ENCODE assay signal across 1 cellular context in the genomic region with DNA sequence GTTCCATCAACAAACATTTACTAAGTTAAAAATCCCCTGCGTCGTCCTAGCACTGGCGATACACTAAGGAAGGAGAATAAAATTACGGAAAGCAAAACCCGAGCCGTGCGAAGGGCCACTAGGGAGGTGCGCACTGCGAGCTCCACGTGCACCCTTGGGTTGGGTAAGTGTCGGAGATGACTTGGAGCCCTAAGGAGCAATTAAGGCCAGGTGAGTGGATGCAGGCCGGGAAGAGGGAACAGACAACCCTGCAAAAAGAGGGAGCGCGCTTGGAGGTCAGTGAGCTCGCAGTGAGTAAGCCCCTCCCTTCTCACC.
TF ChIP-seq lines count a peak whose summit lies in the region.

No MANE protein-coding gene starts in this region.

TF ChIP-seq in HepG2, 621 proteins besides CTCF, POLR2A, EP300 and RAD21 (continues in another document):
- TF ChIP-seq SIN3A (IDR thresholded peaks at IDR 0.05; ENCODE audit: borderline replicate concordance, low read depth, low read length) (peak; percentile 55; the same call in 1 of the 2 replicates), SP2 (CRISPR knock-in tag; IDR thresholded peaks at IDR 0.05) (no peak), ZNF709 (CRISPR knock-in tag; IDR thresholded peaks at IDR 0.05) (peak; percentile 61; the same call in 1 of the 2 replicates), HOXA3 (CRISPR knock-in tag; IDR thresholded peaks at IDR 0.05) (0 out of 2 replicates have a peak, but pooled peaks have one; percentile 5), NR2F2 (IDR thresholded peaks at IDR 0.05; ENCODE audit: borderline replicate concordance, low read depth) (peak; percentile 10; the same call in 1 of the 2 replicates), ZMYM2 (CRISPR knock-in tag; IDR thresholded peaks at IDR 0.05) (no peak), YEATS2 (CRISPR knock-in tag; IDR thresholded peaks at IDR 0.05; ENCODE audit: borderline replicate concordance) (0 out of 2 replicates have a peak, but pooled peaks have one; percentile 10), NFIB (CRISPR knock-in tag; IDR thresholded peaks at IDR 0.05; ENCODE audit: borderline replicate concordance) (0 out of 2 replicates have a peak, but pooled peaks have one; percentile 53), MIER2 (CRISPR knock-in tag; IDR thresholded peaks at IDR 0.05) (no peak), CHCHD3 (CRISPR knock-in tag; IDR thresholded peaks at IDR 0.05) (no peak), ZNF224 (CRISPR knock-in tag; IDR thresholded peaks at IDR 0.05) (0 out of 2 replicates have a peak, but pooled peaks have one; percentile 21), SNAI1 (CRISPR knock-in tag; IDR thresholded peaks at IDR 0.05; ENCODE audit: borderline replicate concordance) (no peak), RFX1 (IDR thresholded peaks at IDR 0.05) (no peak), ZNF317 (CRISPR knock-in tag; IDR thresholded peaks at IDR 0.05) (no peak), ZMAT3 (CRISPR knock-in tag; conservative IDR thresholded peaks at IDR 0.05) (0 out of 2 replicates have a peak, but pooled peaks have one; percentile 17), RFXAP (CRISPR knock-in tag; IDR thresholded peaks at IDR 0.05; ENCODE audit: borderline replicate concordance) (0 out of 2 replicates have a peak, but pooled peaks have one; percentile 59), HOXA5 (CRISPR knock-in tag; IDR thresholded peaks at IDR 0.05) (0 out of 2 replicates have a peak, but pooled peaks have one; percentile 39), ZNF790 (CRISPR knock-in tag; IDR thresholded peaks at IDR 0.05; ENCODE audit: borderline replicate concordance) (no peak), ZNF121 (CRISPR knock-in tag; IDR thresholded peaks at IDR 0.05) (no peak), ARNTL (CRISPR knock-in tag; IDR thresholded peaks at IDR 0.05) (no peak), EED (CRISPR knock-in tag; IDR thresholded peaks at IDR 0.05) (no peak), SRY (CRISPR knock-in tag; IDR thresholded peaks at IDR 0.05) (no peak; the same call in 1 of the 2 replicates), ZNF891 (CRISPR knock-in tag; IDR thresholded peaks at IDR 0.05) (peak; percentile 33; the same call in 1 of the 2 replicates), IKZF4 (CRISPR knock-in tag; IDR thresholded peaks at IDR 0.05; ENCODE audit: borderline replicate concordance, low read depth, not compliant biosample characterization) (peak; percentile 6), CCDC6 (CRISPR knock-in tag; IDR thresholded peaks at IDR 0.05) (no peak), ZNF232 (CRISPR knock-in tag; IDR thresholded peaks at IDR 0.05; ENCODE audit: borderline replicate concordance) (0 out of 2 replicates have a peak, but pooled peaks have one; percentile 76), BRD4 (CRISPR knock-in tag; IDR thresholded peaks at IDR 0.05) (no peak)
- TF ChIP-seq, protein P1, sequence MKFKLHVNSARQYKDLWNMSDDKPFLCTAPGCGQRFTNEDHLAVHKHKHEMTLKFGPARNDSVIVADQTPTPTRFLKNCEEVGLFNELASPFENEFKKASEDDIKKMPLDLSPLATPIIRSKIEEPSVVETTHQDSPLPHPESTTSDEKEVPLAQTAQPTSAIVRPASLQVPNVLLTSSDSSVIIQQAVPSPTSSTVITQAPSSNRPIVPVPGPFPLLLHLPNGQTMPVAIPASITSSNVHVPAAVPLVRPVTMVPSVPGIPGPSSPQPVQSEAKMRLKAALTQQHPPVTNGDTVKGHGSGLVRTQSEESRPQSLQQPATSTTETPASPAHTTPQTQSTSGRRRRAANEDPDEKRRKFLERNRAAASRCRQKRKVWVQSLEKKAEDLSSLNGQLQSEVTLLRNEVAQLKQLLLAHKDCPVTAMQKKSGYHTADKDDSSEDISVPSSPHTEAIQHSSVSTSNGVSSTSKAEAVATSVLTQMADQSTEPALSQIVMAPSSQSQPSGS (CRISPR knock-in tag; IDR thresholded peaks at IDR 0.05) = no peak
- TF ChIP-seq, protein P2, sequence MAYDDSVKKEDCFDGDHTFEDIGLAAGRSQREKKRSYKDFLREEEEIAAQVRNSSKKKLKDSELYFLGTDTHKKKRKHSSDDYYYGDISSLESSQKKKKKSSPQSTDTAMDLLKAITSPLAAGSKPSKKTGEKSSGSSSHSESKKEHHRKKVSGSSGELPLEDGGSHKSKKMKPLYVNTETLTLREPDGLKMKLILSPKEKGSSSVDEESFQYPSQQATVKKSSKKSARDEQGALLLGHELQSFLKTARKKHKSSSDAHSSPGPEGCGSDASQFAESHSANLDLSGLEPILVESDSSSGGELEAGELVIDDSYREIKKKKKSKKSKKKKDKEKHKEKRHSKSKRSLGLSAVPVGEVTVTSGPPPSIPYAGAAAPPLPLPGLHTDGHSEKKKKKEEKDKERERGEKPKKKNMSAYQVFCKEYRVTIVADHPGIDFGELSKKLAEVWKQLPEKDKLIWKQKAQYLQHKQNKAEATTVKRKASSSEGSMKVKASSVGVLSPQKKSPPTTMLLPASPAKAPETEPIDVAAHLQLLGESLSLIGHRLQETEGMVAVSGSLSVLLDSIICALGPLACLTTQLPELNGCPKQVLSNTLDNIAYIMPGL (CRISPR knock-in tag; IDR thresholded peaks at IDR 0.05; ENCODE audit: borderline replicate concordance in 1 of 2, low read depth in 1 of 2) = peak in 1 of 2 experiments; percentile 6; a peak in 1 of 4 replicates
- TF ChIP-seq, protein P3, sequence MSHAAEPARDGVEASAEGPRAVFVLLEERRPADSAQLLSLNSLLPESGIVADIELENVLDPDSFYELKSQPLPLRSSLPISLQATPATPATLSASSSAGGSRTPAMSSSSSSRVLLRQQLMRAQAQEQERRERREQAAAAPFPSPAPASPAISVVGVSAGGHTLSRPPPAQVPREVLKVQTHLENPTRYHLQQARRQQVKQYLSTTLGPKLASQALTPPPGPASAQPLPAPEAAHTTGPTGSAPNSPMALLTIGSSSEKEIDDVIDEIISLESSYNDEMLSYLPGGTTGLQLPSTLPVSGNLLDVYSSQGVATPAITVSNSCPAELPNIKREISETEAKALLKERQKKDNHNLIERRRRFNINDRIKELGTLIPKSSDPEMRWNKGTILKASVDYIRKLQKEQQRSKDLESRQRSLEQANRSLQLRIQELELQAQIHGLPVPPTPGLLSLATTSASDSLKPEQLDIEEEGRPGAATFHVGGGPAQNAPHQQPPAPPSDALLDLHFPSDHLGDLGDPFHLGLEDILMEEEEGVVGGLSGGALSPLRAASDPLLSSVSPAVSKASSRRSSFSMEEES (CRISPR knock-in tag; IDR thresholded peaks at IDR 0.05) = no peak
- TF ChIP-seq, protein P4, sequence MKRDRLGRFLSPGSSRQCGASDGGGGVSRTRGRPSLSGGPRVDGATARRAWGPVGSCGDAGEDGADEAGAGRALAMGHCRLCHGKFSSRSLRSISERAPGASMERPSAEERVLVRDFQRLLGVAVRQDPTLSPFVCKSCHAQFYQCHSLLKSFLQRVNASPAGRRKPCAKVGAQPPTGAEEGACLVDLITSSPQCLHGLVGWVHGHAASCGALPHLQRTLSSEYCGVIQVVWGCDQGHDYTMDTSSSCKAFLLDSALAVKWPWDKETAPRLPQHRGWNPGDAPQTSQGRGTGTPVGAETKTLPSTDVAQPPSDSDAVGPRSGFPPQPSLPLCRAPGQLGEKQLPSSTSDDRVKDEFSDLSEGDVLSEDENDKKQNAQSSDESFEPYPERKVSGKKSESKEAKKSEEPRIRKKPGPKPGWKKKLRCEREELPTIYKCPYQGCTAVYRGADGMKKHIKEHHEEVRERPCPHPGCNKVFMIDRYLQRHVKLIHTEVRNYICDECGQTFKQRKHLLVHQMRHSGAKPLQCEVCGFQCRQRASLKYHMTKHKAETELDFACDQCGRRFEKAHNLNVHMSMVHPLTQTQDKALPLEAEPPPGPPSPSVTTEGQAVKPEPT (CRISPR knock-in tag; IDR thresholded peaks at IDR 0.05; ENCODE audit: low read depth) = no peak
- TF ChIP-seq, protein P5, sequence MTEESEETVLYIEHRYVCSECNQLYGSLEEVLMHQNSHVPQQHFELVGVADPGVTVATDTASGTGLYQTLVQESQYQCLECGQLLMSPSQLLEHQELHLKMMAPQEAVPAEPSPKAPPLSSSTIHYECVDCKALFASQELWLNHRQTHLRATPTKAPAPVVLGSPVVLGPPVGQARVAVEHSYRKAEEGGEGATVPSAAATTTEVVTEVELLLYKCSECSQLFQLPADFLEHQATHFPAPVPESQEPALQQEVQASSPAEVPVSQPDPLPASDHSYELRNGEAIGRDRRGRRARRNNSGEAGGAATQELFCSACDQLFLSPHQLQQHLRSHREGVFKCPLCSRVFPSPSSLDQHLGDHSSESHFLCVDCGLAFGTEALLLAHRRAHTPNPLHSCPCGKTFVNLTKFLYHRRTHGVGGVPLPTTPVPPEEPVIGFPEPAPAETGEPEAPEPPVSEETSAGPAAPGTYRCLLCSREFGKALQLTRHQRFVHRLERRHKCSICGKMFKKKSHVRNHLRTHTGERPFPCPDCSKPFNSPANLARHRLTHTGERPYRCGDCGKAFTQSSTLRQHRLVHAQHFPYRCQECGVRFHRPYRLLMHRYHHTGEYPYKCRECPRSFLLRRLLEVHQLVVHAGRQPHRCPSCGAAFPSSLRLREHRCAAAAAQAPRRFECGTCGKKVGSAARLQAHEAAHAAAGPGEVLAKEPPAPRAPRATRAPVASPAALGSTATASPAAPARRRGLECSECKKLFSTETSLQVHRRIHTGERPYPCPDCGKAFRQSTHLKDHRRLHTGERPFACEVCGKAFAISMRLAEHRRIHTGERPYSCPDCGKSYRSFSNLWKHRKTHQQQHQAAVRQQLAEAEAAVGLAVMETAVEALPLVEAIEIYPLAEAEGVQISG (CRISPR knock-in tag; IDR thresholded peaks at IDR 0.05) = no peak
- TF ChIP-seq, protein P6, sequence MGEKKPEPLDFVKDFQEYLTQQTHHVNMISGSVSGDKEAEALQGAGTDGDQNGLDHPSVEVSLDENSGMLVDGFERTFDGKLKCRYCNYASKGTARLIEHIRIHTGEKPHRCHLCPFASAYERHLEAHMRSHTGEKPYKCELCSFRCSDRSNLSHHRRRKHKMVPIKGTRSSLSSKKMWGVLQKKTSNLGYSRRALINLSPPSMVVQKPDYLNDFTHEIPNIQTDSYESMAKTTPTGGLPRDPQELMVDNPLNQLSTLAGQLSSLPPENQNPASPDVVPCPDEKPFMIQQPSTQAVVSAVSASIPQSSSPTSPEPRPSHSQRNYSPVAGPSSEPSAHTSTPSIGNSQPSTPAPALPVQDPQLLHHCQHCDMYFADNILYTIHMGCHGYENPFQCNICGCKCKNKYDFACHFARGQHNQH (CRISPR knock-in tag; IDR thresholded peaks at IDR 0.05) = no peak
- TF ChIP-seq, protein P7, sequence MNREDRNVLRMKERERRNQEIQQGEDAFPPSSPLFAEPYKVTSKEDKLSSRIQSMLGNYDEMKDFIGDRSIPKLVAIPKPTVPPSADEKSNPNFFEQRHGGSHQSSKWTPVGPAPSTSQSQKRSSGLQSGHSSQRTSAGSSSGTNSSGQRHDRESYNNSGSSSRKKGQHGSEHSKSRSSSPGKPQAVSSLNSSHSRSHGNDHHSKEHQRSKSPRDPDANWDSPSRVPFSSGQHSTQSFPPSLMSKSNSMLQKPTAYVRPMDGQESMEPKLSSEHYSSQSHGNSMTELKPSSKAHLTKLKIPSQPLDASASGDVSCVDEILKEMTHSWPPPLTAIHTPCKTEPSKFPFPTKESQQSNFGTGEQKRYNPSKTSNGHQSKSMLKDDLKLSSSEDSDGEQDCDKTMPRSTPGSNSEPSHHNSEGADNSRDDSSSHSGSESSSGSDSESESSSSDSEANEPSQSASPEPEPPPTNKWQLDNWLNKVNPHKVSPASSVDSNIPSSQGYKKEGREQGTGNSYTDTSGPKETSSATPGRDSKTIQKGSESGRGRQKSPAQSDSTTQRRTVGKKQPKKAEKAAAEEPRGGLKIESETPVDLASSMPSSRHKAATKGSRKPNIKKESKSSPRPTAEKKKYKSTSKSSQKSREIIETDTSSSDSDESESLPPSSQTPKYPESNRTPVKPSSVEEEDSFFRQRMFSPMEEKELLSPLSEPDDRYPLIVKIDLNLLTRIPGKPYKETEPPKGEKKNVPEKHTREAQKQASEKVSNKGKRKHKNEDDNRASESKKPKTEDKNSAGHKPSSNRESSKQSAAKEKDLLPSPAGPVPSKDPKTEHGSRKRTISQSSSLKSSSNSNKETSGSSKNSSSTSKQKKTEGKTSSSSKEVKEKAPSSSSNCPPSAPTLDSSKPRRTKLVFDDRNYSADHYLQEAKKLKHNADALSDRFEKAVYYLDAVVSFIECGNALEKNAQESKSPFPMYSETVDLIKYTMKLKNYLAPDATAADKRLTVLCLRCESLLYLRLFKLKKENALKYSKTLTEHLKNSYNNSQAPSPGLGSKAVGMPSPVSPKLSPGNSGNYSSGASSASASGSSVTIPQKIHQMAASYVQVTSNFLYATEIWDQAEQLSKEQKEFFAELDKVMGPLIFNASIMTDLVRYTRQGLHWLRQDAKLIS (CRISPR knock-in tag; IDR thresholded peaks at IDR 0.05) = no peak
- TF ChIP-seq, protein P8, sequence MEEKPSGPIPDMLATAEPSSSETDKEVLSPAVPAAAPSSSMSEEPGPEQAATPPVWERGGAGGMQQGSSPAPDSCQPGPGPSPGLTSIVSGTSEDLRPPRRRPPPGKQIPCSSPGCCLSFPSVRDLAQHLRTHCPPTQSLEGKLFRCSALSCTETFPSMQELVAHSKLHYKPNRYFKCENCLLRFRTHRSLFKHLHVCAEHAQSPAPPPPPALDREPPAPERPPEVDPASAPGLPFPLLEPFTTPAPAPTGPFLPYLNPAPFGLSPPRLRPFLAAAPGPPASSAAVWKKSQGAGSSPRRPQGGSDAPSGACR (CRISPR knock-in tag; IDR thresholded peaks at IDR 0.05) = 0 out of 2 replicates have a peak, but pooled peaks have one; percentile 6
- TF ChIP-seq, protein P9, sequence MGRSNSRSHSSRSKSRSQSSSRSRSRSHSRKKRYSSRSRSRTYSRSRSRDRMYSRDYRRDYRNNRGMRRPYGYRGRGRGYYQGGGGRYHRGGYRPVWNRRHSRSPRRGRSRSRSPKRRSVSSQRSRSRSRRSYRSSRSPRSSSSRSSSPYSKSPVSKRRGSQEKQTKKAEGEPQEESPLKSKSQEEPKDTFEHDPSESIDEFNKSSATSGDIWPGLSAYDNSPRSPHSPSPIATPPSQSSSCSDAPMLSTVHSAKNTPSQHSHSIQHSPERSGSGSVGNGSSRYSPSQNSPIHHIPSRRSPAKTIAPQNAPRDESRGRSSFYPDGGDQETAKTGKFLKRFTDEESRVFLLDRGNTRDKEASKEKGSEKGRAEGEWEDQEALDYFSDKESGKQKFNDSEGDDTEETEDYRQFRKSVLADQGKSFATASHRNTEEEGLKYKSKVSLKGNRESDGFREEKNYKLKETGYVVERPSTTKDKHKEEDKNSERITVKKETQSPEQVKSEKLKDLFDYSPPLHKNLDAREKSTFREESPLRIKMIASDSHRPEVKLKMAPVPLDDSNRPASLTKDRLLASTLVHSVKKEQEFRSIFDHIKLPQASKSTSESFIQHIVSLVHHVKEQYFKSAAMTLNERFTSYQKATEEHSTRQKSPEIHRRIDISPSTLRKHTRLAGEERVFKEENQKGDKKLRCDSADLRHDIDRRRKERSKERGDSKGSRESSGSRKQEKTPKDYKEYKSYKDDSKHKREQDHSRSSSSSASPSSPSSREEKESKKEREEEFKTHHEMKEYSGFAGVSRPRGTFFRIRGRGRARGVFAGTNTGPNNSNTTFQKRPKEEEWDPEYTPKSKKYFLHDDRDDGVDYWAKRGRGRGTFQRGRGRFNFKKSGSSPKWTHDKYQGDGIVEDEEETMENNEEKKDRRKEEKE (IDR thresholded peaks at IDR 0.05) = no peak
- TF ChIP-seq, protein P10, sequence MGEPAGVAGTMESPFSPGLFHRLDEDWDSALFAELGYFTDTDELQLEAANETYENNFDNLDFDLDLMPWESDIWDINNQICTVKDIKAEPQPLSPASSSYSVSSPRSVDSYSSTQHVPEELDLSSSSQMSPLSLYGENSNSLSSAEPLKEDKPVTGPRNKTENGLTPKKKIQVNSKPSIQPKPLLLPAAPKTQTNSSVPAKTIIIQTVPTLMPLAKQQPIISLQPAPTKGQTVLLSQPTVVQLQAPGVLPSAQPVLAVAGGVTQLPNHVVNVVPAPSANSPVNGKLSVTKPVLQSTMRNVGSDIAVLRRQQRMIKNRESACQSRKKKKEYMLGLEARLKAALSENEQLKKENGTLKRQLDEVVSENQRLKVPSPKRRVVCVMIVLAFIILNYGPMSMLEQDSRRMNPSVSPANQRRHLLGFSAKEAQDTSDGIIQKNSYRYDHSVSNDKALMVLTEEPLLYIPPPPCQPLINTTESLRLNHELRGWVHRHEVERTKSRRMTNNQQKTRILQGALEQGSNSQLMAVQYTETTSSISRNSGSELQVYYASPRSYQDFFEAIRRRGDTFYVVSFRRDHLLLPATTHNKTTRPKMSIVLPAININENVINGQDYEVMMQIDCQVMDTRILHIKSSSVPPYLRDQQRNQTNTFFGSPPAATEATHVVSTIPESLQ (CRISPR knock-in tag; conservative IDR thresholded peaks at IDR 0.05) = no peak
